In the genomic region with DNA sequence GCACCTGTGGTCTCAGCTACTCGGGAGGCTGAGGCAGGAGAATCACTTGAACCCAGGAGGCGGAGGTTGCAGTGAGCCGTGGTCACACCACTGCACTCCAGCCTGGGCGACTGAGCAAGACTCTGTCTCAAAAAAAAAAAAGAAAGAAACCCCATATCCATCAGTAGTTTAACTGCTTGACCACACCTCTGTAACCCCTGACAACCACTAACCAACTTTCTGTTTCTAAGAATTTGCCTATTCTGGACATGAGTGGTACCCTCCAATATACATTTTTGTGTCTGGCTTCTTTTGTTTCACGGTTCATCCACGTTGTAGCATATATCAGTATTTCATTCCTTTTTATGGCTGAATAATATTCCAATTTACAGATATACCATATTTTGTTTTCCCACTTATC, we compare ENCODE assay signal across 13 cellular contexts. TPM values are rescaled to one million over a fixed set of nuclear protein-coding genes. Genes with fewer than 3 reads are reported as not detected.
DNase-seq lines count a peak whose midpoint lies in the region; ATAC-seq, FAIRE-seq and TF ChIP-seq lines count a peak whose summit lies in the region.
"Had no signal": no experiment of that assay in that cellular context is flagged by ENCODE, and none has a peak within 500 bp of the region (broad histone marks: within the 10 kb centered on the region; RNA-seq: fewer than 3 reads in every experiment).

No MANE protein-coding gene starts in this region.

- no peak for DNase-seq in GM18507 (ENCODE audit: extremely low spot score, insufficient read length, low read depth)
- no peak for DNase-seq in NCI-H524 treated with DMSO at 0.1 percent for 48 hours (lab: John Stamatoyannopoulos, UW)
- no peak for DNase-seq in type B pancreatic cell (ENCODE audit: extremely low spot score, unreplicated experiment)
- DNase-seq in T-helper 17 cell, result no peak
- DNase-seq in HTR-8/SVneo (ENCODE audit: insufficient read length, low spot score), result no peak
- DNase-seq: AML-193; foreskin melanocyte; NCI-H526; stimulated activated naive CD4-positive, alpha-beta T cell treated with Interleukin-2 at 50 U/mL for 16 hours had no signal

- FAIRE-seq in GM18507 (lab: Jason Lieb, UNC) (peak; percentile 72), HTR-8/SVneo (lab: Jason Lieb, UNC) (no peak)

- H3K4me3 Mint-ChIP-seq in type B pancreatic cell, result no peak overlapping the region
- H3K4me3 Mint-ChIP-seq in T-helper 17 cell, result no peak overlapping the region

- no peaks in the 10 kb centered on the region for H3K9me3 Mint-ChIP-seq in type B pancreatic cell

- peak; percentile 78 for ATAC-seq in GM19468 (IDR thresholded peaks at IDR 0.05; ENCODE audit: extremely low read depth, unreplicated experiment)
- ATAC-seq in HG02852 (IDR thresholded peaks at IDR 0.05; ENCODE audit: unreplicated experiment), result peak; percentile 92
- peak; percentile 62 for ATAC-seq in HG03469 (IDR thresholded peaks at IDR 0.05; ENCODE audit: unreplicated experiment)
- no peak for ATAC-seq in T-helper 17 cell
- ATAC-seq: Right ventricle myocardium inferior had no signal

- H3K36me3 Mint-ChIP-seq in type B pancreatic cell, result peaks cover 6% of the 10 kb centered on the region
- H3K36me3 Mint-ChIP-seq in T-helper 17 cell (ENCODE audit: low read depth), result peaks cover 2% of the 10 kb centered on the region

- TF ChIP-seq CTCF in type B pancreatic cell (conservative IDR thresholded peaks at IDR 0.05), result no peak

- H3K27me3 Mint-ChIP-seq in type B pancreatic cell (no peaks in the 10 kb centered on the region), T-helper 17 cell (no peaks in the 10 kb centered on the region)

- no peaks in the 10 kb centered on the region for H3K9me3 ChIP-seq in T-helper 17 cell (ENCODE audit: control insufficient read depth, low read length, poor library complexity, severe bottlenecking)

- H3K27ac Mint-ChIP-seq in type B pancreatic cell (no peak overlapping the region), T-helper 17 cell (no peak overlapping the region)

- peaks cover 6% of the 10 kb centered on the region for H3K4me1 Mint-ChIP-seq in type B pancreatic cell (ENCODE audit: unreplicated experiment)
- peaks cover 5% of the 10 kb centered on the region for H3K4me1 Mint-ChIP-seq in T-helper 17 cell

RNA-seq across cellular contexts. Expression of gene PPAT, which starts 9.1 kb away (rescaled TPM):
- total RNA-seq in type B pancreatic cell (ENCODE audit: low replicate concordance) (20.6 and 37.8 TPM in 2 replicates), T-helper 17 cell (1 to 10 TPM; 9.5 to 9.6 TPM)

RNA-seq across cellular contexts. Expression of gene PAICS, which starts 9.8 kb away (rescaled TPM):
- 92.8 and 157 TPM in 2 replicates for total RNA-seq in type B pancreatic cell (ENCODE audit: low replicate concordance)
- total RNA-seq in T-helper 17 cell, result 10 to 100 TPM; 27.1 to 29.8 TPM

RNA-seq across cellular contexts. Expression of gene AASDH, which starts 39.0 kb away (rescaled TPM):
- total RNA-seq in type B pancreatic cell (ENCODE audit: low replicate concordance), result 16.7 and 19.2 TPM in 2 replicates
- total RNA-seq in T-helper 17 cell, result 10 to 100 TPM in 1 of 2 donors, 1 to 10 TPM in 1; 9.0 to 12.9 TPM

RNA-seq across cellular contexts. Expression of gene SRP72, which starts 41.1 kb away (rescaled TPM):
- total RNA-seq in type B pancreatic cell (ENCODE audit: low replicate concordance) (87.3 and 108 TPM in 2 replicates), T-helper 17 cell (100 to 1,000 TPM; 110 to 133 TPM)
